In genomic region chr1:197441990-197442389, GRCh38 we compare ENCODE assay signal across 10 cellular contexts.
DNase-seq lines count a peak whose midpoint lies in the region; ATAC-seq and TF ChIP-seq lines count a peak whose summit lies in the region.
"Had no signal": no experiment of that assay in that cellular context is flagged by ENCODE, and none has a peak within 500 bp of the region (broad histone marks: within the 10 kb centered on the region; RNA-seq: fewer than 3 reads in every experiment).

No MANE protein-coding gene starts in this region.

- H3K27me3 ChIP-seq in adrenal gland, result no peaks in the 10 kb centered on the region
- no peaks in the 10 kb centered on the region for H3K27me3 ChIP-seq in gastroesophageal sphincter
- H3K27me3 ChIP-seq in naive thymus-derived CD4-positive, alpha-beta T cell (ENCODE audit: control insufficient read depth in 2 of 2, insufficient read depth in 2 of 2, low read length in 2 of 2), result no peaks in the 10 kb centered on the region

- H3K36me3 ChIP-seq in adrenal gland (replicated peaks in 1 of 2), result no peaks in the 10 kb centered on the region
- H3K36me3 ChIP-seq in gastroesophageal sphincter, result no peaks in the 10 kb centered on the region
- no peaks in the 10 kb centered on the region for H3K36me3 ChIP-seq in naive thymus-derived CD4-positive, alpha-beta T cell (ENCODE audit: control insufficient read depth in 2 of 3, insufficient read depth in 3 of 3, low read length in 3 of 3)

- H3K4me1 Mint-ChIP-seq in naive thymus-derived CD4-positive, alpha-beta T cell, result no peaks in the 10 kb centered on the region
- no peaks in the 10 kb centered on the region for H3K4me1 Mint-ChIP-seq in T-helper 2 cell treated with Interferon-gamma antibody and Interleukin-4, amounts not matched to agents 5 μg/mL and 100 μg/mL, for 36 hours (ENCODE audit: low read depth)
- H3K4me1 Mint-ChIP-seq: activated naive CD4-positive, alpha-beta T cell treated with anti-CD3 and anti-CD28 coated beads, Interleukin-2, amount 50 U/mL, for 24 hours; B cell had no signal

- H3K27me3 Mint-ChIP-seq in naive thymus-derived CD4-positive, alpha-beta T cell, result peaks cover 0 to 8% (median 0%) of the 10 kb centered on the region in 5 donors
- H3K27me3 Mint-ChIP-seq in T-helper 2 cell treated with Interferon-gamma antibody and Interleukin-4, amounts not matched to agents 5 μg/mL and 100 μg/mL, for 36 hours (ENCODE audit: low read depth), result peaks cover 7% of the 10 kb centered on the region
- H3K27me3 Mint-ChIP-seq: activated naive CD4-positive, alpha-beta T cell treated with anti-CD3 and anti-CD28 coated beads, Interleukin-2, amount 50 U/mL, for 24 hours had no signal

- CTCF ChIA-PET in naive thymus-derived CD4-positive, alpha-beta T cell (lab: Charles Lee), result no interaction called here

- peak; percentile 78 for ATAC-seq in gastroesophageal sphincter
- peak; percentile 29 for ATAC-seq in naive thymus-derived CD4-positive, alpha-beta T cell

- H3K27ac ChIP-seq in adrenal gland, result no peak overlapping the region
- H3K27ac ChIP-seq in gastroesophageal sphincter, result no peak overlapping the region
- H3K27ac ChIP-seq in naive thymus-derived CD4-positive, alpha-beta T cell (ENCODE audit: low read depth, low read length), result no peak overlapping the region

- 46 to 52% (median 49%) methylated on average over 8 of the region's 8 CpGs for WGBS in adrenal gland, 4 donors
- WGBS in gastroesophageal sphincter (ENCODE audit: low coverage in 1 of 2), 2 donors, result 10 to 34% methylated on average over 7 to 8 of the region's 8 CpGs

- no peak overlapping the region for H3K4me3 Mint-ChIP-seq in naive thymus-derived CD4-positive, alpha-beta T cell
- no peak overlapping the region for H3K4me3 Mint-ChIP-seq in T-helper 2 cell treated with Interferon-gamma antibody and Interleukin-4, amounts not matched to agents 5 μg/mL and 100 μg/mL, for 36 hours
- H3K4me3 Mint-ChIP-seq: activated naive CD4-positive, alpha-beta T cell treated with anti-CD3 and anti-CD28 coated beads, Interleukin-2, amount 50 U/mL, for 24 hours; B cell had no signal

- no peak for TF ChIP-seq CTCF in adrenal gland (IDR thresholded peaks at IDR 0.05)
- no peak for TF ChIP-seq CTCF in gastroesophageal sphincter (IDR thresholded peaks at IDR 0.05)

- H3K4me1 ChIP-seq in adrenal gland (replicated peaks in 1 of 2) (no peaks in the 10 kb centered on the region), gastroesophageal sphincter (no peaks in the 10 kb centered on the region)
- no peaks in the 10 kb centered on the region for H3K4me1 ChIP-seq in naive thymus-derived CD4-positive, alpha-beta T cell (ENCODE audit: control insufficient read depth in 2 of 2, insufficient read depth in 2 of 2, low read length in 2 of 2)

- POLR2A ChIA-PET in naive thymus-derived CD4-positive, alpha-beta T cell (lab: Charles Lee), result no interaction called here

- no peaks in the 10 kb centered on the region for H3K36me3 Mint-ChIP-seq in naive thymus-derived CD4-positive, alpha-beta T cell
- H3K36me3 Mint-ChIP-seq in T-helper 2 cell treated with Interferon-gamma antibody and Interleukin-4, amounts not matched to agents 5 μg/mL and 100 μg/mL, for 36 hours (ENCODE audit: low read depth), result no peaks in the 10 kb centered on the region
- H3K36me3 Mint-ChIP-seq: activated naive CD4-positive, alpha-beta T cell treated with anti-CD3 and anti-CD28 coated beads, Interleukin-2, amount 50 U/mL, for 24 hours had no signal

- H3K9me3 ChIP-seq in adrenal gland (replicated peaks in 1 of 3), result no peaks in the 10 kb centered on the region
- no peaks in the 10 kb centered on the region for H3K9me3 ChIP-seq in gastroesophageal sphincter
- H3K9me3 ChIP-seq in naive thymus-derived CD4-positive, alpha-beta T cell (ENCODE audit: control insufficient read depth in 2 of 3, low read length in 3 of 3), result no peaks in the 10 kb centered on the region

- intact Hi-C loops in adrenal gland (cut with DNase I), result no loop called here
- intact Hi-C loops in naive thymus-derived CD4-positive, alpha-beta T cell (cut with micrococcal nuclease), result no loop called here

- H3K27ac Mint-ChIP-seq in naive thymus-derived CD4-positive, alpha-beta T cell, result no peak overlapping the region
- no peak overlapping the region for H3K27ac Mint-ChIP-seq in T-helper 2 cell treated with Interferon-gamma antibody and Interleukin-4, amounts not matched to agents 5 μg/mL and 100 μg/mL, for 36 hours
- H3K27ac Mint-ChIP-seq: activated naive CD4-positive, alpha-beta T cell treated with anti-CD3 and anti-CD28 coated beads, Interleukin-2, amount 50 U/mL, for 24 hours; B cell had no signal

- DNase-seq in CMK (ENCODE audit: low read depth), result peak; percentile 27
- DNase-seq in adrenal gland, result peak in 4 of 7 donors; percentile 10 to 52 (median 16)
- no peak for DNase-seq in naive thymus-derived CD4-positive, alpha-beta T cell
- no peak for DNase-seq in T-helper 2 cell treated with Interferon-gamma antibody and Interleukin-4, amounts not matched to agents 5 μg/mL and 100 μg/mL, for 36 hours (ENCODE audit: low spot score)
- DNase-seq in DMS153 (lab: John Stamatoyannopoulos, UW), result no peak
- DNase-seq in NCI-H1417 treated with DMSO at 0.1 percent for 48 hours (lab: John Stamatoyannopoulos, UW), result no peak
- DNase-seq in NCI-H524 (lab: John Stamatoyannopoulos, UW), result no peak

- no peaks in the 10 kb centered on the region for H3K9me3 Mint-ChIP-seq in naive thymus-derived CD4-positive, alpha-beta T cell
- H3K9me3 Mint-ChIP-seq in T-helper 2 cell treated with Interferon-gamma antibody and Interleukin-4, amounts not matched to agents 5 μg/mL and 100 μg/mL, for 36 hours, result no peaks in the 10 kb centered on the region
- H3K9me3 Mint-ChIP-seq: activated naive CD4-positive, alpha-beta T cell treated with anti-CD3 and anti-CD28 coated beads, Interleukin-2, amount 50 U/mL, for 24 hours had no signal

- TF ChIP-seq POLR2A in adrenal gland (IDR thresholded peaks at IDR 0.05) (no peak), gastroesophageal sphincter (IDR thresholded peaks at IDR 0.05) (no peak)

- TF ChIP-seq EP300 in gastroesophageal sphincter (IDR thresholded peaks at IDR 0.05), result peak; percentile 67

- H3K4me3 ChIP-seq in adrenal gland (no peak overlapping the region), gastroesophageal sphincter (no peak overlapping the region)
- no peak overlapping the region for H3K4me3 ChIP-seq in naive thymus-derived CD4-positive, alpha-beta T cell (ENCODE audit: low read length)

Comparison
In these comparisons a context has a peak if more than half of its experiments do, and no peak if none do; other contexts are left out.
1. DNase-seq: peak in CMK (single experiment) and adrenal gland (4 of 7); none in naive thymus-derived CD4-positive, alpha-beta T cell (0 of 9), T-helper 2 cell treated with Interferon-gamma antibody and Interleukin-4, amounts not matched to agents 5 μg/mL and 100 μg/mL, for 36 hours (single experiment), DMS153 (single experiment), NCI-H1417 treated with DMSO at 0.1 percent for 48 hours (single experiment) and NCI-H524 (0 of 2).